ENCODE assay signal across 26 cellular contexts in the genomic region with DNA sequence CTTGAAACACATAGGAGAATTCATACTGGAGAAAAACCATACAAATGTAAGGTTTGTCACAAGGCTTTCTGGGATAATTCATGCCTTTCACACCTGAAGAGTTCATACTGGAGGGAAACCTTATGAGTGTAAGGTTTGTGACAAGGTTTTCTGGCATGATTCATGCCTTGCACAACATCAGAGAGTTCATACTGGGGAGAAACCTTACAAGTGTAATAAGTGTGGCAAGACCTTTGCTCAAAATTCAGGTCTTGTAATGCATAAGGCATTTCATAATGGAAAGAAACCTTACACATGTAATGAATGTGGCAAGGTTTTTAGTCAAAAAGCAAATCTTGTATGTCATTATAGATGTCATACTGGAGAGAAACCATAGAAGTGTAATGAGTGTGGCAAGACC. TPM values are rescaled to one million over a fixed set of nuclear protein-coding genes. Genes with fewer than 3 reads are reported as not detected.
"Had no signal": no experiment of that assay in that cellular context is flagged by ENCODE, and none has a peak within 500 bp of the region (broad histone marks: within the 10 kb centered on the region; RNA-seq: fewer than 3 reads in every experiment).

No MANE protein-coding gene starts in this region.

- ATAC-seq: heart right ventricle; left ventricle myocardium superior; lower lobe of right lung; natural killer cell; pancreas; right lobe of liver; stimulated activated naive B cell treated with anti-CD40 and anti-IgM and Interleukin-4, amounts not matched to agents 10 μg/mL and 1 μg/mL and 100 μg/mL, for 72 hours had no signal

- H3K27me3 Mint-ChIP-seq: type B pancreatic cell had no signal

- H3K4me1 Mint-ChIP-seq: memory B cell; natural killer cell; stimulated activated naive B cell treated with anti-CD40 and anti-IgM and Interleukin-4, amounts not matched to agents 10 μg/mL and 1 μg/mL and 100 μg/mL, for 72 hours had no signal

- H3K36me3 ChIP-seq: esophagus squamous epithelium, heart right ventricle, lower lobe of right lung, neutrophil, pancreas, right lobe of liver had no signal

- H3K4me3 ChIP-seq: esophagus squamous epithelium, heart right ventricle, lower lobe of right lung, pancreas, right lobe of liver had no signal

- H3K9me3 Mint-ChIP-seq: dendritic cell treated with granulocyte-macrophage colony-stimulating factor and Interleukin-4, amounts not matched to agents 40 ng/mL and 50 ng/mL, for 4 days had no signal

- H3K9me3 ChIP-seq: esophagus squamous epithelium, lower lobe of right lung, neutrophil, pancreas, right lobe of liver had no signal

- H3K4me1 ChIP-seq: esophagus squamous epithelium, lower lobe of right lung, pancreas had no signal

- H3K4me3 Mint-ChIP-seq: dendritic cell treated with granulocyte-macrophage colony-stimulating factor and Interleukin-4, amounts not matched to agents 40 ng/mL and 50 ng/mL, for 4 days; endodermal cell; memory B cell; natural killer cell; neural crest cell; stimulated activated naive B cell treated with anti-CD40 and anti-IgM and Interleukin-4, amounts not matched to agents 10 μg/mL and 1 μg/mL and 100 μg/mL, for 72 hours; stimulated activated naive CD8-positive, alpha-beta T cell treated with anti-CD3 and anti-CD28 coated beads, Interleukin-15, Interleukin-2, amounts not matched to agents 100 ng/mL and 50 ng/mL, for 24 hours; type B pancreatic cell had no signal

- H3K36me3 Mint-ChIP-seq: memory B cell; natural killer cell; stimulated activated naive B cell treated with anti-CD40 and anti-IgM and Interleukin-4, amounts not matched to agents 10 μg/mL and 1 μg/mL and 100 μg/mL, for 72 hours had no signal

- H3K27me3 ChIP-seq: esophagus squamous epithelium, heart right ventricle, neutrophil, pancreas, right lobe of liver had no signal

- DNase-seq: cerebellar nuclear complex; effector CD8-positive, alpha-beta T cell; endodermal cell; erythroblast; esophagus squamous epithelium; foreskin melanocyte; glutamatergic neuron; heart right ventricle; hippocampal formation; left ventricle myocardium superior; lower lobe of right lung; natural killer cell; pancreas; right lobe of liver; small intestine; stimulated activated CD4-positive, alpha-beta T cell treated with anti-CD3 and anti-CD28 coated beads, Interleukin-15, amount 100 ng/mL, for 24 hours; stimulated activated CD4-positive, alpha-beta T cell treated with anti-CD3 and anti-CD28 coated beads, Interleukin-2, amount 100 ng/mL, for 48 hours; stimulated activated naive B cell treated with anti-CD40 and anti-IgM and Interleukin-4, amounts not matched to agents 10 μg/mL and 1 μg/mL and 100 μg/mL, for 72 hours had no signal

- H3K27ac ChIP-seq: esophagus squamous epithelium, heart right ventricle, lower lobe of right lung, neutrophil, pancreas, right lobe of liver had no signal

- H3K27ac Mint-ChIP-seq: dendritic cell treated with granulocyte-macrophage colony-stimulating factor and Interleukin-4, amounts not matched to agents 40 ng/mL and 50 ng/mL, for 4 days; endodermal cell; memory B cell; natural killer cell; stimulated activated naive B cell treated with anti-CD40 and anti-IgM and Interleukin-4, amounts not matched to agents 10 μg/mL and 1 μg/mL and 100 μg/mL, for 72 hours; stimulated activated naive CD8-positive, alpha-beta T cell treated with anti-CD3 and anti-CD28 coated beads, Interleukin-15, Interleukin-2, amounts not matched to agents 100 ng/mL and 50 ng/mL, for 24 hours; type B pancreatic cell had no signal

RNA-seq across cellular contexts. Expression of gene ENPEP, which starts 58.8 kb away (rescaled TPM):
- total RNA-seq: pulmonary artery endothelial cell had no signal
- polyA plus RNA-seq: keratinocyte had no signal
